In genomic region chr11:102046841-102047240, GRCh38 we compare ENCODE assay signal across 8 cellular contexts. TPM values are rescaled to one million over a fixed set of nuclear protein-coding genes. Genes with fewer than 3 reads are reported as not detected.
DNase-seq lines count a peak whose midpoint lies in the region; ATAC-seq, FAIRE-seq and TF ChIP-seq lines count a peak whose summit lies in the region.

No MANE protein-coding gene starts in this region.

- ATAC-seq in T-helper 17 cell, result no peak
- ATAC-seq in psoas muscle, result no peak
- no peak for ATAC-seq in GM19397 (IDR thresholded peaks at IDR 0.05; ENCODE audit: unreplicated experiment)

- H3K27me3 Mint-ChIP-seq in T-helper 17 cell, result peaks cover 28% of the 10 kb centered on the region

- intact Hi-C loops in psoas muscle (cut with DNase I), result no loop called here

- H3K4me3 ChIP-seq in fibroblast of villous mesenchyme (ENCODE audit: low read depth, low read length), result peak overlapping the region; percentile 66
- H3K4me3 ChIP-seq in psoas muscle, result peak overlapping the region; percentile 74

- TF ChIP-seq CTCF in fibroblast of villous mesenchyme (IDR thresholded peaks at IDR 0.05; ENCODE audit: insufficient read depth, low read depth, low read length) (no peak), psoas muscle (IDR thresholded peaks at IDR 0.05) (no peak)

- H3K4me1 ChIP-seq in psoas muscle, result no peaks in the 10 kb centered on the region

- peaks cover 7% of the 10 kb centered on the region for H3K4me1 Mint-ChIP-seq in T-helper 17 cell

- peak; percentile 10 for DNase-seq in ELR (ENCODE audit: low read depth)
- no peak for DNase-seq in T-helper 17 cell
- peak; percentile 19 for DNase-seq in fibroblast of villous mesenchyme (ENCODE audit: low read depth)
- DNase-seq in psoas muscle, result no peak
- no peak for DNase-seq in inferior parietal cortex (ENCODE audit: extremely low spot score)
- DNase-seq in frontal cortex (ENCODE audit: low spot score in 2 of 2), result no peak
- no peak for DNase-seq in substantia nigra (lab: John Stamatoyannopoulos, UW)

- H3K27ac ChIP-seq in psoas muscle, result no peak overlapping the region
- H3K27ac ChIP-seq in substantia nigra (ENCODE audit: low read depth, low read length, poor library complexity, severe bottlenecking), result no peak overlapping the region

- H3K27me3 ChIP-seq in psoas muscle (ENCODE audit: insufficient read depth in 3 of 3, low read length in 2 of 3), result peaks cover 0 to 19% (median 3%) of the 10 kb centered on the region in 3 donors

- peak overlapping the region; percentile 82 for H3K4me3 Mint-ChIP-seq in T-helper 17 cell

- FAIRE-seq in frontal cortex (lab: Jason Lieb, UNC), result no peak

- WGBS in psoas muscle, 3 donors, result 25 to 32% (median 25%) methylated on average over 4 of the region's 4 CpGs

- H3K9me3 ChIP-seq in T-helper 17 cell (ENCODE audit: control insufficient read depth, low read length, poor library complexity, severe bottlenecking), result no peaks in the 10 kb centered on the region
- no peaks in the 10 kb centered on the region for H3K9me3 ChIP-seq in psoas muscle

- no peaks in the 10 kb centered on the region for H3K36me3 ChIP-seq in psoas muscle (ENCODE audit: insufficient read depth in 1 of 2, low read depth in 1 of 2)

- H3K27ac Mint-ChIP-seq in T-helper 17 cell, result peak overlapping the region; percentile 49

- peaks cover 3% of the 10 kb centered on the region for H3K36me3 Mint-ChIP-seq in T-helper 17 cell (ENCODE audit: low read depth)

RNA-seq across cellular contexts. Expression of gene CFAP300, which starts 0.4 kb away (rescaled TPM):
- total RNA-seq in T-helper 17 cell, result not detected
- 2.9 and 4.7 TPM in 2 replicates for total RNA-seq in fibroblast of villous mesenchyme
- total RNA-seq in psoas muscle, result under 1 TPM in 2 of 4 donors, not detected in 2; 0.66 to 0.86 TPM
- polyA plus RNA-seq in psoas muscle, result under 1 TPM; 0.11 to 0.22 (median 0.14) TPM
- total RNA-seq in frontal cortex, result 2.0 TPM

Comparison
In these comparisons a context has a peak if more than half of its experiments do, and no peak if none do; other contexts are left out.
1. DNase-seq: peak in ELR (single experiment) and fibroblast of villous mesenchyme (single experiment); none in T-helper 17 cell (0 of 3), psoas muscle (0 of 2), inferior parietal cortex (single experiment), frontal cortex (0 of 2) and substantia nigra (0 of 49).